ENCODE assay signal across 1 cellular context in the genomic region with DNA sequence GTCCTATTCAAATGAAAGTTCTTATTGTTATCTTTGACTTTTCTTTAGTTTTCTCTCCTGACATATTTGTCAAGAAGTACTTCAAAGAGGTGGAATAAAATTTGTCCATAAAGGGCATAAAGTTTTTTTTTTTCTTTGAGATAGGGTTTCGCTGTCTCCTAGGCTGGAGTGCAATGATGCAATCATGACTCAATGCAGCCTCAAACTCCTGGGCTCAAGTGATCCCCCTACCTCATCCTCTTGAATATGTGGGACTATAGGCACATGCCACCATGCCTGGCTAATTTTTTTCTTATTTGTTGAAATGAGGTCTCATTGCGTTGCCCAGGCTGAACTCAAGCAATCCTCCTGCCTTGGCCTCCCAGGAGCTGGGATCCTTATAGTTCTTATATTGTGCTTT.
TF ChIP-seq lines count a peak whose summit lies in the region.

No MANE protein-coding gene starts in this region.

TF ChIP-seq in HCT116, 20 proteins besides CTCF, POLR2A, EP300 and RAD21:
- TF ChIP-seq ZNF274 (IDR thresholded peaks at IDR 0.05; ENCODE audit: low read depth, low read length) (no peak), POLR2AphosphoS5 (IDR thresholded peaks at IDR 0.05; ENCODE audit: low read depth, low read length) (no peak), ELF1 (IDR thresholded peaks at IDR 0.05; ENCODE audit: borderline replicate concordance, low read depth) (no peak), SRF (IDR thresholded peaks at IDR 0.05; ENCODE audit: low read depth) (no peak), JUND (IDR thresholded peaks at IDR 0.05) (no peak), YY1 (IDR thresholded peaks at IDR 0.05; ENCODE audit: extremely low read depth, insufficient replicate concordance, low read depth, low read length) (no peak), SIN3A (IDR thresholded peaks at IDR 0.05; ENCODE audit: low read depth) (no peak), ZFX (IDR thresholded peaks at IDR 0.05) (no peak), EZH2 (IDR thresholded peaks at IDR 0.05) (no peak), TCF7L2 (IDR thresholded peaks at IDR 0.05; ENCODE audit: borderline replicate concordance, extremely low read depth, insufficient read depth, insufficient read length) (no peak), CEBPB (IDR thresholded peaks at IDR 0.05; ENCODE audit: low read depth) (peak; percentile 63; the same call in 1 of the 2 replicates)
- TF ChIP-seq, protein P1, sequence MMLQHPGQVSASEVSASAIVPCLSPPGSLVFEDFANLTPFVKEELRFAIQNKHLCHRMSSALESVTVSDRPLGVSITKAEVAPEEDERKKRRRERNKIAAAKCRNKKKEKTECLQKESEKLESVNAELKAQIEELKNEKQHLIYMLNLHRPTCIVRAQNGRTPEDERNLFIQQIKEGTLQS (IDR thresholded peaks at IDR 0.05): peak; percentile 39; the same call in 1 of the 2 replicates
- TF ChIP-seq, protein P2, sequence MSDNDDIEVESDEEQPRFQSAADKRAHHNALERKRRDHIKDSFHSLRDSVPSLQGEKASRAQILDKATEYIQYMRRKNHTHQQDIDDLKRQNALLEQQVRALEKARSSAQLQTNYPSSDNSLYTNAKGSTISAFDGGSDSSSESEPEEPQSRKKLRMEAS (IDR thresholded peaks at IDR 0.05): no peak
- TF ChIP-seq, protein P3, sequence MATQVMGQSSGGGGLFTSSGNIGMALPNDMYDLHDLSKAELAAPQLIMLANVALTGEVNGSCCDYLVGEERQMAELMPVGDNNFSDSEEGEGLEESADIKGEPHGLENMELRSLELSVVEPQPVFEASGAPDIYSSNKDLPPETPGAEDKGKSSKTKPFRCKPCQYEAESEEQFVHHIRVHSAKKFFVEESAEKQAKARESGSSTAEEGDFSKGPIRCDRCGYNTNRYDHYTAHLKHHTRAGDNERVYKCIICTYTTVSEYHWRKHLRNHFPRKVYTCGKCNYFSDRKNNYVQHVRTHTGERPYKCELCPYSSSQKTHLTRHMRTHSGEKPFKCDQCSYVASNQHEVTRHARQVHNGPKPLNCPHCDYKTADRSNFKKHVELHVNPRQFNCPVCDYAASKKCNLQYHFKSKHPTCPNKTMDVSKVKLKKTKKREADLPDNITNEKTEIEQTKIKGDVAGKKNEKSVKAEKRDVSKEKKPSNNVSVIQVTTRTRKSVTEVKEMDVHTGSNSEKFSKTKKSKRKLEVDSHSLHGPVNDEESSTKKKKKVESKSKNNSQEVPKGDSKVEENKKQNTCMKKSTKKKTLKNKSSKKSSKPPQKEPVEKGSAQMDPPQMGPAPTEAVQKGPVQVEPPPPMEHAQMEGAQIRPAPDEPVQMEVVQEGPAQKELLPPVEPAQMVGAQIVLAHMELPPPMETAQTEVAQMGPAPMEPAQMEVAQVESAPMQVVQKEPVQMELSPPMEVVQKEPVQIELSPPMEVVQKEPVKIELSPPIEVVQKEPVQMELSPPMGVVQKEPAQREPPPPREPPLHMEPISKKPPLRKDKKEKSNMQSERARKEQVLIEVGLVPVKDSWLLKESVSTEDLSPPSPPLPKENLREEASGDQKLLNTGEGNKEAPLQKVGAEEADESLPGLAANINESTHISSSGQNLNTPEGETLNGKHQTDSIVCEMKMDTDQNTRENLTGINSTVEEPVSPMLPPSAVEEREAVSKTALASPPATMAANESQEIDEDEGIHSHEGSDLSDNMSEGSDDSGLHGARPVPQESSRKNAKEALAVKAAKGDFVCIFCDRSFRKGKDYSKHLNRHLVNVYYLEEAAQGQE (IDR thresholded peaks at IDR 0.05; ENCODE audit: low read depth): no peak
